ENCODE assay signal across 8 cellular contexts in the genomic region with DNA sequence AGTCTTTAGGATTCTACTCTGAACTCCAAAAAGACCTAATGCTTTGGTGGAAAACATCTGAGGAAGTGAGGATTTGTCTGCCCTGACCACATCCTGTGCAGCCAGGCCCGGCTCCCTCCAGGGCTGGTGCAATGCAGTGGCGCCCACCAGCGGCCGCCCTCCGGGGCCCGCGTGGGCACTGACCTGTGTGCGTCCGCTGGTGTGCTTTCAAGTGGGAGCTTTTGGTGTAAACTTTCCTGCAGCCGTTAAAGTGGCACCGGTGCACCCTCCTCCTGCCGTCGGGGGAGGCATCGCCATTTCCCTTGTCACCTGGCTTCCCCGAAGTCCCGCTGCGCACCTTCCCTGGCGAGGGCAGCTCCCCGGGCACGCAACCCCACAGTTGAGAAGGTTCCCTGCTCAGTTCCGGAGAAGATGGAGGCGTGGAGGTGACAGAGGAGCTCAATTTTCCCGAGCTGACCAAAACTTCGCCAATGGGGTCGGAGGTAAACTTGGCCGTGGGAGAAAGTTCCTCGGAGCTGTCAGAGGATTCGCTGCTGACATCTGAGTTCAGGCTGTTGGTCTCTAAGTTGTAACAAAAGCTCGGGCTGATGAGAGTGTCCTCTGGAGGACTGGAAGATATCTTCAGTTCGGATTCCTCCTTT. TPM values are rescaled to one million over a fixed set of nuclear protein-coding genes. Genes with fewer than 3 reads are reported as not detected.
DNase-seq lines count a peak whose midpoint lies in the region; ATAC-seq and TF ChIP-seq lines count a peak whose summit lies in the region.

No MANE protein-coding gene starts in this region.

- WGBS in psoas muscle, 3 donors = 31 to 46% (median 39%) methylated on average over 30 of the region's 30 CpGs

- peaks cover 0 to 8% (median 4%) of the 10 kb centered on the region in 3 donors for H3K27me3 Mint-ChIP-seq in CD14-positive monocyte (ENCODE audit: low read depth in 3 of 3)

- peak overlapping the region; percentile 97 to 100 (median 99) for H3K27ac Mint-ChIP-seq in CD14-positive monocyte

- peaks cover 46% of the 10 kb centered on the region for H3K4me1 ChIP-seq in psoas muscle

- TF ChIP-seq CTCF in CD14-positive monocyte (IDR thresholded peaks at IDR 0.05) (peak; percentile 64), psoas muscle (IDR thresholded peaks at IDR 0.05) (peak; percentile 42)

- peaks cover 64% of the 10 kb centered on the region for H3K4me1 Mint-ChIP-seq in CD14-positive monocyte

- no peaks in the 10 kb centered on the region for H3K27me3 ChIP-seq in psoas muscle (ENCODE audit: insufficient read depth in 3 of 3, low read length in 2 of 3)

- DNase-seq in CD14-positive monocyte (ENCODE audit: low spot score) (peak; percentile 53), M059J (ENCODE audit: low read depth) (peak; percentile 44), foreskin melanocyte (peak; percentile 60), psoas muscle (peak; percentile 68 to 79)
- DNase-seq in activated effector memory CD4-positive, alpha-beta T cell treated with Interleukin-2 at 50 U/mL for 16 hours = peak; percentile 46

- peaks cover 0 to 15% (median 0%) of the 10 kb centered on the region in 7 donors for H3K9me3 Mint-ChIP-seq in CD14-positive monocyte

- peak overlapping the region; percentile 95 for H3K4me3 ChIP-seq in psoas muscle

- peak overlapping the region; percentile 94 to 96 for H3K4me3 Mint-ChIP-seq in CD14-positive monocyte

- intact Hi-C loops in CD14-positive monocyte (cut with micrococcal nuclease) (loop anchor here in 1 of 2 donors (5.0 to 10.0 kb wide), 3 partner anchors 273 to 873 kb away; no protein-coding TSS in a partner anchor), psoas muscle (cut with DNase I) (loop anchor here in 1 of 2 donors (2.0 to 10.0 kb wide), 3 partner anchors 313 to 983 kb away; no protein-coding TSS in a partner anchor)

- no peaks in the 10 kb centered on the region for H3K9me3 ChIP-seq in psoas muscle

- H3K27ac ChIP-seq in psoas muscle = peak overlapping the region; percentile 100

- peaks cover 70 to 82% of the 10 kb centered on the region in 2 donors for H3K36me3 Mint-ChIP-seq in CD14-positive monocyte

- ATAC-seq in psoas muscle (no peak), HG03108 (IDR thresholded peaks at IDR 0.05; ENCODE audit: unreplicated experiment) (no peak), HG03571 (IDR thresholded peaks at IDR 0.05; ENCODE audit: unreplicated experiment) (no peak), HG02981 (IDR thresholded peaks at IDR 0.05; ENCODE audit: unreplicated experiment) (no peak)

- peaks cover 0 to 55% of the 10 kb centered on the region in 2 donors for H3K36me3 ChIP-seq in psoas muscle (ENCODE audit: insufficient read depth in 1 of 2, low read depth in 1 of 2)

RNA-seq across cellular contexts. Expression of a gene that starts 3.4 kb away (rescaled TPM):
- polyA plus RNA-seq in CD14-positive monocyte = 100 to 1,000 TPM; 499 to 510 TPM
- total RNA-seq in M059J (2014; rRNA removed; shearing (Covaris generic)) = 4.8 and 9.9 TPM in 2 replicates
- 100 to 1,000 TPM in 3 of 4 donors, 10 to 100 TPM in 1; 30.4 to 296 (median 173) TPM for total RNA-seq in psoas muscle
- 100 to 1,000 TPM in 2 of 3 donors, 10 to 100 TPM in 1; 94.1 to 138 (median 109) TPM for polyA plus RNA-seq in psoas muscle
